ENCODE assay signal across 1 cellular context in genomic region chr22:17945851-17946690, GRCh38.
TF ChIP-seq lines count a peak whose summit lies in the region.

No MANE protein-coding gene starts in this region.

TF ChIP-seq in IMR-90, 13 proteins besides CTCF, POLR2A, EP300 and RAD21:
- TF ChIP-seq MXI1 (IDR thresholded peaks at IDR 0.05; ENCODE audit: borderline replicate concordance, low read depth, low read length) (no peak), BHLHE40 (IDR thresholded peaks at IDR 0.05; ENCODE audit: low read depth, low read length) (peak; percentile 57), MAZ (IDR thresholded peaks at IDR 0.05; ENCODE audit: borderline replicate concordance, low read depth, low read length) (no peak), ELK1 (IDR thresholded peaks at IDR 0.05; ENCODE audit: borderline replicate concordance, low read depth, low read length) (no peak), MAFK (IDR thresholded peaks at IDR 0.05; ENCODE audit: low read depth, low read length) (no peak), CEBPB (IDR thresholded peaks at IDR 0.05; ENCODE audit: low read depth, low read length) (no peak), FOS (IDR thresholded peaks at IDR 0.05; ENCODE audit: low read depth, low read length) (no peak)
